Comparison of ENCODE assay signal across 2 cellular contexts in genomic region chr10:42785759-42786158, GRCh38.
TF ChIP-seq lines count a peak whose summit lies in the region.

No MANE protein-coding gene starts in this region.

TF ChIP-seq in HepG2, 621 proteins besides CTCF, POLR2A, EP300 and RAD21:
- TF ChIP-seq CEBPB (IDR thresholded peaks at IDR 0.05; ENCODE audit: borderline replicate concordance, low read depth, low read length): peak; percentile 58; the same call in 1 of the 2 replicates
- TF ChIP-seq SYNCRIP (IDR thresholded peaks at IDR 0.05; ENCODE audit: insufficient read depth, low read depth, low read length): no peak

TF ChIP-seq in K562, 482 proteins besides CTCF, POLR2A, EP300 and RAD21:
- TF ChIP-seq XRCC4 (IDR thresholded peaks at IDR 0.05; ENCODE audit: extremely low read depth, insufficient read depth, insufficient read length) (no peak), SRF (CRISPR knock-in tag; IDR thresholded peaks at IDR 0.05) (no peak), CEBPB (tag; IDR thresholded peaks at IDR 0.05) (peak; percentile 61)
